17 cellular contexts compared by ENCODE assay signal in the genomic region with DNA sequence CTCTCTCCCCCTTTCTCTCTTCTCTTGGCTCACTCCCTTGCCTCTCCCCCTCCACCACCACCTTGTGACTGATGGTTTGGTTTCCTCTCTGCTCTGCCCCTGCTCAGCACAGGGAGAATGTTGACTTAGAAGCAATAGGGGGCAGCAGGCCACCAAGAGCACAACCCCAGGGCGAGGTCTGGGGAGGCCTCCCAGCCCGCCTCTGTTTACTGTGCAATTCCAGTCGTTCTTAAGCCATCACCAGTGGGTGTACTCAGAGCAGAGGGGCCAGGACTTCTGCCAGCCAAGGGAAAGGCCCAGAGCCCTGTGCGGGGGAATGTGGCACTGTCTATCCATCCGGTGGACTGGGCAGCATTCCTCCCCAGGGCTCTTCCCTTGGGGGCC. TPM values are rescaled to one million over a fixed set of nuclear protein-coding genes. Genes with fewer than 3 reads are reported as not detected.
DNase-seq lines count a peak whose midpoint lies in the region; ATAC-seq, FAIRE-seq and TF ChIP-seq lines count a peak whose summit lies in the region.
"Had no signal": no experiment of that assay in that cellular context is flagged by ENCODE, and none has a peak within 500 bp of the region (broad histone marks: within the 10 kb centered on the region; RNA-seq: fewer than 3 reads in every experiment).

No MANE protein-coding gene starts in this region.

- H3K4me3 ChIP-seq in DOHH2 (ENCODE audit: low read length) (no peak overlapping the region), Karpas-422 (ENCODE audit: low read length) (no peak overlapping the region), K562 (no peak overlapping the region)
- H3K4me3 ChIP-seq: ascending aorta, gastroesophageal sphincter, ovary had no signal

- peak; percentile 18 for TF ChIP-seq CTCF in DOHH2 (IDR thresholded peaks at IDR 0.05; ENCODE audit: low read depth, low read length, poor library complexity, severe bottlenecking)
- TF ChIP-seq CTCF in K562 (IDR thresholded peaks at IDR 0.05 in 2 of 3, conservative IDR thresholded peaks at IDR 0.05 in 1 of 3; ENCODE audit: insufficient read depth in 2 of 3, low read depth in 1 of 3, low read length in 3 of 3): peak; percentile 10 to 28 (median 15); a peak in 2 of 6 replicates
- no peak for TF ChIP-seq CTCF in nephron progenitor cell (IDR thresholded peaks at IDR 0.05)

- in situ Hi-C loops in K562 (cut with MboI): loop anchor here (10.0 kb wide), 1 partner anchor 104 kb away; no protein-coding TSS in a partner anchor

- CTCF ChIA-PET in K562 (lab: Yijun Ruan, JAX; ENCODE audit: low intra/inter-chr PET ratio): no interaction called here

- H4K20me1 ChIP-seq in DOHH2 (ENCODE audit: control insufficient read depth, insufficient read depth, low read depth, low read length) (no peaks in the 10 kb centered on the region), Karpas-422 (ENCODE audit: insufficient read depth, low read depth, low read length) (no peaks in the 10 kb centered on the region; the same call in 1 of the 2 replicates), K562 (replicated peaks; ENCODE audit: control insufficient read depth, insufficient read depth, low read length) (no peaks in the 10 kb centered on the region; the same call in 1 of the 2 replicates)

- H3K4me3 Mint-ChIP-seq in nephron progenitor cell: no peak overlapping the region
- H3K4me3 Mint-ChIP-seq: activated T-cell treated with anti-CD3 and anti-CD28 coated beads, Interleukin-2, amount 50 U/mL, for 24 hours; stimulated activated memory B cell treated with anti-CD40 and anti-IgM and Interleukin-4, amounts not matched to agents 10 μg/mL and 1 μg/mL and 100 μg/mL, for 72 hours had no signal

- H3K79me2 ChIP-seq in DOHH2 (ENCODE audit: control insufficient read depth, low read length): peaks cover 13% of the 10 kb centered on the region
- H3K79me2 ChIP-seq in Karpas-422 (ENCODE audit: low read length): peaks cover 4% of the 10 kb centered on the region
- peaks cover 5% of the 10 kb centered on the region for H3K79me2 ChIP-seq in K562 (ENCODE audit: control insufficient read depth, insufficient read depth, low read length)

- H3K36me3 Mint-ChIP-seq in nephron progenitor cell (ENCODE audit: low read depth): no peaks in the 10 kb centered on the region
- H3K36me3 Mint-ChIP-seq: stimulated activated memory B cell treated with anti-CD40 and anti-IgM and Interleukin-4, amounts not matched to agents 10 μg/mL and 1 μg/mL and 100 μg/mL, for 72 hours had no signal

- intact Hi-C loops in K562 (cut with micrococcal nuclease): no loop called here

- DNase-seq in Karpas-422 (peak; percentile 62), K562 (ENCODE audit: extremely low read depth in 1 of 4, low spot score in 3 of 4) (peak in 2 of 4 experiments; percentile 31 to 32), nephron progenitor cell (no peak), NCI-H526 treated with DMSO at 0.1 percent for 48 hours (lab: John Stamatoyannopoulos, UW) (no peak), COLO668 (lab: John Stamatoyannopoulos, UW; ENCODE audit: unreplicated experiment) (no peak), NCI-H2107 treated with DMSO at 0.1 percent for 48 hours (lab: John Stamatoyannopoulos, UW; ENCODE audit: unreplicated experiment) (no peak)
- no peak for DNase-seq in activated CD4-positive, alpha-beta T cell treated with anti-CD3 and anti-CD28 coated beads for 1 hour
- DNase-seq: activated T-cell treated with anti-CD3 and anti-CD28 coated beads, Interleukin-2, amount 50 U/mL, for 24 hours; effector CD4-positive, alpha-beta T cell; left ventricle myocardium superior; ovary; stimulated activated CD4-positive, alpha-beta T cell treated with anti-CD3 and anti-CD28 coated beads, Interleukin-1b, Interleukin-23, amount 100 ng/mL, for 48 hours had no signal

- peak overlapping the region; percentile 1 for H3K27ac Mint-ChIP-seq in nephron progenitor cell
- H3K27ac Mint-ChIP-seq: activated T-cell treated with anti-CD3 and anti-CD28 coated beads, Interleukin-2, amount 50 U/mL, for 24 hours; stimulated activated memory B cell treated with anti-CD40 and anti-IgM and Interleukin-4, amounts not matched to agents 10 μg/mL and 1 μg/mL and 100 μg/mL, for 72 hours had no signal

- H3K9ac ChIP-seq in Karpas-422 (ENCODE audit: low read length) (no peak overlapping the region), K562 (ENCODE audit: insufficient read depth in 1 of 2, low read depth in 2 of 2, low read length in 2 of 2) (peak overlapping the region in 1 of 2 experiments; percentile 76; a peak in 1 of 4 replicates)

- H3K27ac ChIP-seq in DOHH2 (ENCODE audit: low read depth, low read length): no peak overlapping the region
- H3K27ac ChIP-seq in Karpas-422 (ENCODE audit: low read length): no peak overlapping the region
- H3K27ac ChIP-seq in K562 (ENCODE audit: extremely low read depth, low read depth, low read length): no peak overlapping the region
- H3K27ac ChIP-seq: ascending aorta, C4-2B, gastroesophageal sphincter, ovary had no signal

- TF ChIP-seq EP300 in K562 (IDR thresholded peaks at IDR 0.05; ENCODE audit: low read length): no peak

- no peaks in the 10 kb centered on the region for H3K9me1 ChIP-seq in K562 (ENCODE audit: control insufficient read depth, insufficient read depth, low read length)

- FAIRE-seq in K562 (lab: Jason Lieb, UNC): peak; percentile 44

- peaks cover 5% of the 10 kb centered on the region for H3F3A ChIP-seq in DOHH2 (ENCODE audit: control insufficient read depth, insufficient read depth)

- ATAC-seq in K562: peak; percentile 46
- ATAC-seq: gastroesophageal sphincter; left ventricle myocardium superior; stimulated activated memory B cell treated with anti-CD40 and anti-IgM and Interleukin-4, amounts not matched to agents 10 μg/mL and 1 μg/mL and 100 μg/mL, for 72 hours had no signal

- no peak for TF ChIP-seq RAD21 in K562 (CRISPR knock-in tag; conservative IDR thresholded peaks at IDR 0.05 in 1 of 2, IDR thresholded peaks at IDR 0.05 in 1 of 2)

- H3K4me1 ChIP-seq in DOHH2 (ENCODE audit: control insufficient read depth, low read length) (peaks cover 8% of the 10 kb centered on the region), Karpas-422 (ENCODE audit: low read length) (peaks cover 10% of the 10 kb centered on the region), K562 (replicated peaks in 1 of 2; ENCODE audit: control insufficient read depth in 2 of 2, insufficient read depth in 2 of 2, low read length in 2 of 2) (peaks cover 11 to 12% of the 10 kb centered on the region in 2 experiments; a peak in 4 of 5 replicates)

- H3K4me1 Mint-ChIP-seq in nephron progenitor cell: peaks cover 60% of the 10 kb centered on the region

- H3K9me3 Mint-ChIP-seq in nephron progenitor cell: no peaks in the 10 kb centered on the region
- H3K9me3 Mint-ChIP-seq: activated T-cell treated with anti-CD3 and anti-CD28 coated beads, Interleukin-2, amount 50 U/mL, for 24 hours; stimulated activated memory B cell treated with anti-CD40 and anti-IgM and Interleukin-4, amounts not matched to agents 10 μg/mL and 1 μg/mL and 100 μg/mL, for 72 hours had no signal

- POLR2A ChIA-PET in K562 (lab: Yijun Ruan, JAX): interaction anchor here (1.0 kb wide), 1 partner anchor 8 kb away, joined by 3 read pairs; no protein-coding TSS in a partner anchor

- peaks cover 8% of the 10 kb centered on the region for H3K27me3 Mint-ChIP-seq in nephron progenitor cell (ENCODE audit: low read depth, poor library complexity)
- H3K27me3 Mint-ChIP-seq: activated T-cell treated with anti-CD3 and anti-CD28 coated beads, Interleukin-2, amount 50 U/mL, for 24 hours had no signal

- BruUV-seq in K562 (replicated peaks; lab: Mats Ljungman, UMichigan): no TSS peak

- H3K9me3 ChIP-seq in DOHH2 (ENCODE audit: control insufficient read depth, insufficient read depth, low read length): no peaks in the 10 kb centered on the region
- H3K9me3 ChIP-seq in Karpas-422 (ENCODE audit: low read length): no peaks in the 10 kb centered on the region
- no peaks in the 10 kb centered on the region for H3K9me3 ChIP-seq in K562 (replicated peaks; ENCODE audit: control insufficient read depth, insufficient read depth, low read depth, low read length)
- H3K9me3 ChIP-seq: ascending aorta, gastroesophageal sphincter, ovary had no signal

- H3K36me3 ChIP-seq in DOHH2 (ENCODE audit: control insufficient read depth, low read length): peaks cover 3% of the 10 kb centered on the region
- H3K36me3 ChIP-seq in Karpas-422 (ENCODE audit: insufficient read depth, low read length): no peaks in the 10 kb centered on the region
- H3K36me3 ChIP-seq in K562 (ENCODE audit: control insufficient read depth, insufficient read depth, low read length): no peaks in the 10 kb centered on the region
- H3K36me3 ChIP-seq: ascending aorta, gastroesophageal sphincter, ovary had no signal

- WGBS in K562 (ENCODE audit: insufficient coverage, low coverage, missing lambda C conversion rate): 22% methylated on average over 4 of the region's 5 CpGs

- H3K4me2 ChIP-seq in DOHH2 (ENCODE audit: low read length): no peak overlapping the region
- no peak overlapping the region for H3K4me2 ChIP-seq in Karpas-422 (ENCODE audit: low read depth, low read length, poor library complexity, severe bottlenecking)
- H3K4me2 ChIP-seq in K562 (ENCODE audit: insufficient read depth, low read length): no peak overlapping the region

- H3K27me3 ChIP-seq in DOHH2 (ENCODE audit: control insufficient read depth, low read length) (no peaks in the 10 kb centered on the region), Karpas-422 (ENCODE audit: low read length) (no peaks in the 10 kb centered on the region), K562 (ENCODE audit: control insufficient read depth in 2 of 2, insufficient read depth in 2 of 2, low read length in 2 of 2) (no peaks in the 10 kb centered on the region)
- H3K27me3 ChIP-seq: ascending aorta, ovary had no signal

- H3K9me2 ChIP-seq in DOHH2 (replicated peaks; ENCODE audit: control insufficient read depth, low read length) (no peaks in the 10 kb centered on the region), Karpas-422 (replicated peaks; ENCODE audit: insufficient read depth, low read length) (no peaks in the 10 kb centered on the region)

- H2AFZ ChIP-seq in Karpas-422 (ENCODE audit: low read length) (no peak overlapping the region), K562 (ENCODE audit: low read depth, low read length) (no peak overlapping the region)

- no peak for TF ChIP-seq POLR2A in K562 (conservative IDR thresholded peaks at IDR 0.05)

RNA-seq across cellular contexts. Expression of a gene that starts 5.7 kb away (rescaled TPM):
- total RNA-seq in Karpas-422 (2014; rRNA removed; shearing (Covaris generic); ENCODE audit: low replicate concordance): 96.3 and 175 TPM in 2 replicates
- 167 and 504 TPM in 2 replicates for total RNA-seq in K562 (2011; cell fraction: chromatin; rRNA removed; ENCODE audit: low replicate concordance)
- 286 and 325 TPM in 2 replicates for total RNA-seq in K562 (2011; cell fraction: nucleolus; rRNA removed)
- 167 and 176 TPM in 2 replicates for total RNA-seq in K562 (2011; cell fraction: nucleoplasm; rRNA removed)
- total RNA-seq in K562 (2014; rRNA removed) (142 and 162 TPM in 2 replicates), K562 (2014; rRNA removed; fragmentation: Illumina TruSeq; extraction: Trizol) (74.1 and 104 TPM in 2 replicates), K562 (2015; rRNA removed; fragmentation: Illumina TruSeq; extraction: Trizol) (126 and 127 TPM in 2 replicates), K562 (2021) (174 and 177 TPM in 2 replicates)
- polyA plus RNA-seq in K562 (2011; rRNA removed) (116 and 117 TPM in 2 replicates), K562 (2014; fragmentation: Illumina TruSeq; extraction: Trizol) (120 and 130 TPM in 2 replicates), K562 (2014; fragmentation: Nextera tagmentation; extraction: Ambion mirVana) (10 to 100 TPM; 70.9 to 72.6 TPM), K562 (2014; rRNA removed) (111 and 122 TPM in 2 replicates)
- 143 and 217 TPM in 2 replicates for polyA plus RNA-seq in K562 (2011; cell fraction: cytosol; rRNA removed)
- polyA plus RNA-seq in K562 (2011; cell fraction: nucleus; rRNA removed): 281 and 331 TPM in 2 replicates
- 148 and 159 TPM in 2 replicates for polyA plus RNA-seq in K562 (2012)
- 104 and 133 TPM in 2 replicates for polyA minus RNA-seq in K562 (2011; rRNA and poly(A)+ RNA removed)
- polyA minus RNA-seq in K562 (2011; cell fraction: cytosol; rRNA and poly(A)+ RNA removed): 123 and 130 TPM in 2 replicates
- 142 and 151 TPM in 2 replicates for polyA minus RNA-seq in K562 (2011; cell fraction: nucleus; rRNA and poly(A)+ RNA removed)

RNA-seq across cellular contexts. Expression of a gene that starts 20.9 kb away (rescaled TPM):
- total RNA-seq in Karpas-422 (2014; rRNA removed; shearing (Covaris generic); ENCODE audit: low replicate concordance): 19.8 and 25.6 TPM in 2 replicates
- total RNA-seq in K562 (2011; cell fraction: chromatin; rRNA removed; ENCODE audit: low replicate concordance): 3.9 and 10.8 TPM in 2 replicates
- 8.2 and 12.5 TPM in 2 replicates for total RNA-seq in K562 (2011; cell fraction: nucleolus; rRNA removed)
- 5.0 and 5.1 TPM in 2 replicates for total RNA-seq in K562 (2011; cell fraction: nucleoplasm; rRNA removed)
- 0.23 and 0.57 TPM in 2 replicates for total RNA-seq in K562 (2014; rRNA removed)
- 0.51 TPM in 1 of 2 replicates, not detected in the other for total RNA-seq in K562 (2014; rRNA removed; fragmentation: Illumina TruSeq; extraction: Trizol)
- 0.26 and 0.40 TPM in 2 replicates for total RNA-seq in K562 (2015; rRNA removed; fragmentation: Illumina TruSeq; extraction: Trizol)
- 1.2 and 1.4 TPM in 2 replicates for total RNA-seq in K562 (2021)
- 1.3 and 4.3 TPM in 2 replicates for polyA plus RNA-seq in K562 (2011; rRNA removed)
- polyA plus RNA-seq in K562 (2011; cell fraction: cytosol; rRNA removed): 0.94 and 1.4 TPM in 2 replicates
- polyA plus RNA-seq in K562 (2011; cell fraction: nucleus; rRNA removed): 35.5 and 64.0 TPM in 2 replicates
- 3.4 and 6.1 TPM in 2 replicates for polyA plus RNA-seq in K562 (2012)
- polyA plus RNA-seq in K562 (2014; fragmentation: Illumina TruSeq; extraction: Trizol): 0.30 and 1.1 TPM in 2 replicates
- polyA plus RNA-seq in K562 (2014; fragmentation: Nextera tagmentation; extraction: Ambion mirVana): under 1 TPM; 0.08 to 0.10 TPM
- polyA plus RNA-seq in K562 (2014; rRNA removed): 1.8 and 5.0 TPM in 2 replicates
- polyA minus RNA-seq in K562 (2011; rRNA and poly(A)+ RNA removed): 0.56 and 1.1 TPM in 2 replicates
- 1.0 and 1.2 TPM in 2 replicates for polyA minus RNA-seq in K562 (2011; cell fraction: cytosol; rRNA and poly(A)+ RNA removed)
- 3.1 and 6.1 TPM in 2 replicates for polyA minus RNA-seq in K562 (2011; cell fraction: nucleus; rRNA and poly(A)+ RNA removed)

RNA-seq across cellular contexts. Expression of a gene that starts 21.0 kb away (rescaled TPM):
- 20.1 and 31.5 TPM in 2 replicates for total RNA-seq in Karpas-422 (2014; rRNA removed; shearing (Covaris generic); ENCODE audit: low replicate concordance)
- 60.1 and 195 TPM in 2 replicates for total RNA-seq in K562 (2011; cell fraction: chromatin; rRNA removed; ENCODE audit: low replicate concordance)
- 128 and 136 TPM in 2 replicates for total RNA-seq in K562 (2011; cell fraction: nucleolus; rRNA removed)
- total RNA-seq in K562 (2011; cell fraction: nucleoplasm; rRNA removed): 70.7 and 81.4 TPM in 2 replicates
- 15.0 and 24.2 TPM in 2 replicates for total RNA-seq in K562 (2014; rRNA removed)
- total RNA-seq in K562 (2014; rRNA removed; fragmentation: Illumina TruSeq; extraction: Trizol): 12.5 and 17.5 TPM in 2 replicates
- 14.4 and 15.6 TPM in 2 replicates for total RNA-seq in K562 (2015; rRNA removed; fragmentation: Illumina TruSeq; extraction: Trizol)
- 44.6 and 53.1 TPM in 2 replicates for total RNA-seq in K562 (2021)
- 30.4 and 48.7 TPM in 2 replicates for polyA plus RNA-seq in K562 (2011; rRNA removed)
- polyA plus RNA-seq in K562 (2011; cell fraction: cytosol; rRNA removed): 44.7 and 74.3 TPM in 2 replicates
- 195 and 281 TPM in 2 replicates for polyA plus RNA-seq in K562 (2011; cell fraction: nucleus; rRNA removed)
- polyA plus RNA-seq in K562 (2012): 22.8 and 35.5 TPM in 2 replicates
- polyA plus RNA-seq in K562 (2014; fragmentation: Illumina TruSeq; extraction: Trizol): 28.8 and 29.6 TPM in 2 replicates
- polyA plus RNA-seq in K562 (2014; fragmentation: Nextera tagmentation; extraction: Ambion mirVana): 1 to 10 TPM; 8.7 to 8.8 TPM
- polyA plus RNA-seq in K562 (2014; rRNA removed): 34.2 and 35.0 TPM in 2 replicates
- 22.1 and 29.0 TPM in 2 replicates for polyA minus RNA-seq in K562 (2011; rRNA and poly(A)+ RNA removed)
- 28.9 and 31.4 TPM in 2 replicates for polyA minus RNA-seq in K562 (2011; cell fraction: cytosol; rRNA and poly(A)+ RNA removed)
- polyA minus RNA-seq in K562 (2011; cell fraction: nucleus; rRNA and poly(A)+ RNA removed): 45.0 and 58.2 TPM in 2 replicates

RNA-seq across cellular contexts. Expression of a gene that starts 51.1 kb away (rescaled TPM):
- total RNA-seq in Karpas-422 (2014; rRNA removed; shearing (Covaris generic); ENCODE audit: low replicate concordance): 3.8 TPM in 1 of 2 replicates, not detected in the other
- total RNA-seq in K562 (2011; cell fraction: chromatin; rRNA removed; ENCODE audit: low replicate concordance): 5.9 TPM in 1 of 2 replicates, not detected in the other
- 5.9 and 8.8 TPM in 2 replicates for total RNA-seq in K562 (2011; cell fraction: nucleolus; rRNA removed)
- total RNA-seq in K562 (2011; cell fraction: nucleoplasm; rRNA removed): 0.51 TPM in 1 of 2 replicates, not detected in the other
- total RNA-seq in K562 (2014; rRNA removed) (0.68 and 1.4 TPM in 2 replicates), K562 (2014; rRNA removed; fragmentation: Illumina TruSeq; extraction: Trizol) (not detected in 2 replicates), K562 (2015; rRNA removed; fragmentation: Illumina TruSeq; extraction: Trizol) (0.26 TPM in 1 of 2 replicates, not detected in the other), K562 (2021) (0.18 and 0.44 TPM in 2 replicates)
- polyA plus RNA-seq in K562 (2011; rRNA removed) (0.13 and 0.41 TPM in 2 replicates), K562 (2014; fragmentation: Illumina TruSeq; extraction: Trizol) (0.18 TPM in 1 of 2 replicates, not detected in the other), K562 (2014; fragmentation: Nextera tagmentation; extraction: Ambion mirVana) (not detected), K562 (2014; rRNA removed) (2.0 and 2.8 TPM in 2 replicates)
- 3.1 TPM in 1 of 2 replicates, not detected in the other for polyA plus RNA-seq in K562 (2011; cell fraction: cytosol; rRNA removed)
- polyA plus RNA-seq in K562 (2011; cell fraction: nucleus; rRNA removed): 2.6 and 8.7 TPM in 2 replicates
- polyA plus RNA-seq in K562 (2012): 0.61 and 4.4 TPM in 2 replicates
- polyA minus RNA-seq in K562 (2011; rRNA and poly(A)+ RNA removed): not detected in 2 replicates
- 0.38 and 2.4 TPM in 2 replicates for polyA minus RNA-seq in K562 (2011; cell fraction: cytosol; rRNA and poly(A)+ RNA removed)
- polyA minus RNA-seq in K562 (2011; cell fraction: nucleus; rRNA and poly(A)+ RNA removed): 2.4 and 3.3 TPM in 2 replicates
- total RNA-seq: left ventricle myocardium superior had no signal

RNA-seq across cellular contexts. Expression of a gene that starts 55.3 kb away (rescaled TPM):
- total RNA-seq in Karpas-422 (2014; rRNA removed; shearing (Covaris generic); ENCODE audit: low replicate concordance): 10.1 and 13.6 TPM in 2 replicates
- total RNA-seq in K562 (2011; cell fraction: chromatin; rRNA removed; ENCODE audit: low replicate concordance): 23.6 and 70.2 TPM in 2 replicates
- 47.0 and 56.7 TPM in 2 replicates for total RNA-seq in K562 (2011; cell fraction: nucleolus; rRNA removed)
- 29.1 and 36.1 TPM in 2 replicates for total RNA-seq in K562 (2011; cell fraction: nucleoplasm; rRNA removed)
- total RNA-seq in K562 (2014; rRNA removed) (11.0 and 18.0 TPM in 2 replicates), K562 (2014; rRNA removed; fragmentation: Illumina TruSeq; extraction: Trizol) (4.3 and 5.5 TPM in 2 replicates), K562 (2015; rRNA removed; fragmentation: Illumina TruSeq; extraction: Trizol) (8.8 and 9.2 TPM in 2 replicates), K562 (2021) (16.4 and 17.4 TPM in 2 replicates)
- polyA plus RNA-seq in K562 (2011; rRNA removed) (8.1 and 10.3 TPM in 2 replicates), K562 (2014; fragmentation: Illumina TruSeq; extraction: Trizol) (5.8 and 7.4 TPM in 2 replicates), K562 (2014; fragmentation: Nextera tagmentation; extraction: Ambion mirVana) (under 1 TPM; 0.53 to 0.92 TPM), K562 (2014; rRNA removed) (11.3 and 13.3 TPM in 2 replicates)
- polyA plus RNA-seq in K562 (2011; cell fraction: cytosol; rRNA removed): 8.4 and 10.6 TPM in 2 replicates
- 36.7 and 37.8 TPM in 2 replicates for polyA plus RNA-seq in K562 (2011; cell fraction: nucleus; rRNA removed)
- 11.6 and 18.7 TPM in 2 replicates for polyA plus RNA-seq in K562 (2012)
- 7.8 and 8.5 TPM in 2 replicates for polyA minus RNA-seq in K562 (2011; rRNA and poly(A)+ RNA removed)
- 6.6 and 7.7 TPM in 2 replicates for polyA minus RNA-seq in K562 (2011; cell fraction: cytosol; rRNA and poly(A)+ RNA removed)
- polyA minus RNA-seq in K562 (2011; cell fraction: nucleus; rRNA and poly(A)+ RNA removed): 22.8 and 34.7 TPM in 2 replicates
